Comparison of ENCODE assay signal across 12 cellular contexts in genomic region chr20:57464642-57465211, GRCh38.
DNase-seq lines count a peak whose midpoint lies in the region; ATAC-seq, FAIRE-seq and TF ChIP-seq lines count a peak whose summit lies in the region.
"Had no signal": no experiment of that assay in that cellular context is flagged by ENCODE, and none has a peak within 500 bp of the region (broad histone marks: within the 10 kb centered on the region; RNA-seq: fewer than 3 reads in every experiment).

No MANE protein-coding gene starts in this region.

- CTCF ChIA-PET in Calu3 (lab: Charles Lee) = interaction anchor here (0.9 to 1.3 kb wide), 2 partner anchors 10 to 29 kb away, joined by 3 to 6 read pairs; no protein-coding TSS in a partner anchor

- H3K4me3 ChIP-seq in liver (ENCODE audit: low read depth in 1 of 3, low read length in 3 of 3) (no peak overlapping the region), vagina (no peak overlapping the region)
- H3K4me3 ChIP-seq: SK-N-MC had no signal

- DNase-seq in Calu3 (peak; percentile 53), HTR-8/SVneo (ENCODE audit: insufficient read length, low spot score) (peak; percentile 82), UCSD-AML1 (lab: John Stamatoyannopoulos, UW; ENCODE audit: unreplicated experiment) (peak; percentile 51), vagina (ENCODE audit: extremely low spot score in 2 of 2) (no peak)
- DNase-seq in activated CD8-positive, alpha-beta memory T cell treated with anti-CD3 and anti-CD28 coated beads, Interleukin-2, amount 50 U/mL, for 48 hours = no peak
- no peak for DNase-seq in activated T-cell treated with anti-CD3 and anti-CD28 coated beads, Interleukin-2, amount 50 U/mL, for 1 hour
- DNase-seq: amygdala; kidney glomerular epithelial cell; stimulated activated CD4-positive, alpha-beta T cell treated with anti-CD3 and anti-CD28 coated beads, Interleukin-4, amount 100 ng/mL, for 24 hours had no signal

- H3K9ac ChIP-seq in liver (ENCODE audit: low read depth in 1 of 2, low read length in 2 of 2) = no peak overlapping the region

- no peaks in the 10 kb centered on the region for H3K4me1 ChIP-seq in liver (ENCODE audit: control insufficient read depth in 4 of 4, insufficient read depth in 4 of 4, low read length in 3 of 4)
- no peaks in the 10 kb centered on the region for H3K4me1 ChIP-seq in vagina

- peak; percentile 65 to 80 for TF ChIP-seq RAD21 in liver (IDR thresholded peaks at IDR 0.05)

- H3K27ac Mint-ChIP-seq in Calu3 (ENCODE audit: unreplicated experiment) = no peak overlapping the region

- no peaks in the 10 kb centered on the region for H3K36me3 Mint-ChIP-seq in Calu3 (ENCODE audit: insufficient read depth, unreplicated experiment)

- H3K4me3 Mint-ChIP-seq in Calu3 (ENCODE audit: low read depth, unreplicated experiment) = no peak overlapping the region

- TF ChIP-seq CTCF in Calu3 (IDR thresholded peaks at IDR 0.05; ENCODE audit: unreplicated experiment) (peak; percentile 36), liver (IDR thresholded peaks at IDR 0.05; ENCODE audit: low read depth, low read length, missing input control) (peak; percentile 71), vagina (IDR thresholded peaks at IDR 0.05) (no peak)

- WGBS in liver = 61% methylated on average over 13 of the region's 13 CpGs

- intact Hi-C loops in Calu3 (cut with micrococcal nuclease; ENCODE audit: unreplicated experiment) (no loop called here), vagina (cut with DNase I) (no loop called here)

- H3K27ac ChIP-seq in liver (ENCODE audit: low read depth in 1 of 2, low read length in 2 of 2) (no peak overlapping the region), vagina (no peak overlapping the region)
- H3K27ac ChIP-seq: SK-N-MC had no signal

- H3K27me3 ChIP-seq in liver (ENCODE audit: control insufficient read depth in 4 of 4, insufficient read depth in 4 of 4, low read length in 3 of 4) = no peaks in the 10 kb centered on the region
- no peaks in the 10 kb centered on the region for H3K27me3 ChIP-seq in vagina

- no peaks in the 10 kb centered on the region for H3K9me3 ChIP-seq in liver (ENCODE audit: control insufficient read depth in 4 of 4, low read length in 3 of 4)
- no peaks in the 10 kb centered on the region for H3K9me3 ChIP-seq in vagina

- H3K27me3 Mint-ChIP-seq in Calu3 (ENCODE audit: unreplicated experiment) = peaks cover 95% of the 10 kb centered on the region

- BruUV-seq in Calu3 (replicated peaks; lab: Mats Ljungman, UMichigan) = no TSS peak

- H3K4me1 Mint-ChIP-seq in Calu3 (ENCODE audit: low read depth, unreplicated experiment) = no peaks in the 10 kb centered on the region

- no peak for TF ChIP-seq POLR2A in vagina (IDR thresholded peaks at IDR 0.05)

- peak; percentile 96 for FAIRE-seq in HTR-8/SVneo (lab: Jason Lieb, UNC)

- H3K36me3 ChIP-seq in liver (ENCODE audit: control insufficient read depth in 4 of 4, insufficient read depth in 3 of 4, low read depth in 1 of 4, low read length in 3 of 4) = no peaks in the 10 kb centered on the region
- H3K36me3 ChIP-seq in vagina = no peaks in the 10 kb centered on the region

- ATAC-seq in GM18861 (IDR thresholded peaks at IDR 0.05; ENCODE audit: unreplicated experiment) = no peak

- no peaks in the 10 kb centered on the region for H3K9me3 Mint-ChIP-seq in Calu3 (ENCODE audit: low read depth, unreplicated experiment)

TF ChIP-seq in liver, 16 proteins besides CTCF, POLR2A, EP300 and RAD21:
- no peak for TF ChIP-seq REST (IDR thresholded peaks at IDR 0.05)
- TF ChIP-seq NR2F2 (IDR thresholded peaks at IDR 0.05) = peak; percentile 38
- TF ChIP-seq, protein P1, sequence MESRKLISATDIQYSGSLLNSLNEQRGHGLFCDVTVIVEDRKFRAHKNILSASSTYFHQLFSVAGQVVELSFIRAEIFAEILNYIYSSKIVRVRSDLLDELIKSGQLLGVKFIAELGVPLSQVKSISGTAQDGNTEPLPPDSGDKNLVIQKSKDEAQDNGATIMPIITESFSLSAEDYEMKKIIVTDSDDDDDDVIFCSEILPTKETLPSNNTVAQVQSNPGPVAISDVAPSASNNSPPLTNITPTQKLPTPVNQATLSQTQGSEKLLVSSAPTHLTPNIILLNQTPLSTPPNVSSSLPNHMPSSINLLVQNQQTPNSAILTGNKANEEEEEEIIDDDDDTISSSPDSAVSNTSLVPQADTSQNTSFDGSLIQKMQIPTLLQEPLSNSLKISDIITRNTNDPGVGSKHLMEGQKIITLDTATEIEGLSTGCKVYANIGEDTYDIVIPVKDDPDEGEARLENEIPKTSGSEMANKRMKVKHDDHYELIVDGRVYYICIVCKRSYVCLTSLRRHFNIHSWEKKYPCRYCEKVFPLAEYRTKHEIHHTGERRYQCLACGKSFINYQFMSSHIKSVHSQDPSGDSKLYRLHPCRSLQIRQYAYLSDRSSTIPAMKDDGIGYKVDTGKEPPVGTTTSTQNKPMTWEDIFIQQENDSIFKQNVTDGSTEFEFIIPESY (IDR thresholded peaks at IDR 0.05) = no peak
- peak; percentile 69 to 75 for TF ChIP-seq RXRA (IDR thresholded peaks at IDR 0.05)
- peak; percentile 11 to 38 for TF ChIP-seq HNF4A (conservative IDR thresholded peaks at IDR 0.05)
- no peak for TF ChIP-seq YY1 (IDR thresholded peaks at IDR 0.05)
- TF ChIP-seq SP1 (IDR thresholded peaks at IDR 0.05) = no peak

Comparison
In these comparisons a context has a peak if more than half of its experiments do, and no peak if none do; other contexts are left out.
1. DNase-seq: peak in Calu3 (single experiment), HTR-8/SVneo (single experiment) and UCSD-AML1 (single experiment); none in activated CD8-positive, alpha-beta memory T cell treated with anti-CD3 and anti-CD28 coated beads, Interleukin-2, amount 50 U/mL, for 48 hours (single experiment), activated T-cell treated with anti-CD3 and anti-CD28 coated beads, Interleukin-2, amount 50 U/mL, for 1 hour (single experiment) and vagina (0 of 2).
2. CTCF ChIP-seq: peak in Calu3 (single experiment) and liver (single experiment); none in vagina (0 of 3).